In genomic region chr12:91805031-91805430, GRCh38 we compare ENCODE assay signal across 22 cellular contexts.
DNase-seq lines count a peak whose midpoint lies in the region; ATAC-seq, FAIRE-seq and TF ChIP-seq lines count a peak whose summit lies in the region.
"Had no signal": no experiment of that assay in that cellular context is flagged by ENCODE, and none has a peak within 500 bp of the region (broad histone marks: within the 10 kb centered on the region; RNA-seq: fewer than 3 reads in every experiment).

No MANE protein-coding gene starts in this region.

- peaks cover 6% of the 10 kb centered on the region for H3K79me1 ChIP-seq in trophoblast cell (ENCODE audit: low read length)

- no peak overlapping the region for H2BK12ac ChIP-seq in trophoblast cell (ENCODE audit: low read length)

- no peak for TF ChIP-seq CTCF in HCT116 (IDR thresholded peaks at IDR 0.05 in 2 of 3, conservative IDR thresholded peaks at IDR 0.05 in 1 of 3; ENCODE audit: borderline replicate concordance in 1 of 3, insufficient read depth in 1 of 3, low read depth in 2 of 3, low read length in 2 of 3)
- no peak for TF ChIP-seq CTCF in astrocyte (IDR thresholded peaks at IDR 0.05; ENCODE audit: insufficient read depth, low read depth, low read length)
- TF ChIP-seq CTCF in foreskin keratinocyte (conservative IDR thresholded peaks at IDR 0.05), result no peak
- no peak for TF ChIP-seq CTCF in psoas muscle (IDR thresholded peaks at IDR 0.05)

- H3K9ac ChIP-seq in HCT116 (ENCODE audit: low read length), result no peak overlapping the region
- no peak overlapping the region for H3K9ac ChIP-seq in astrocyte (ENCODE audit: low read length)
- H3K9ac ChIP-seq in trophoblast cell (ENCODE audit: low read length), result no peak overlapping the region
- H3K9ac ChIP-seq: BLaER1 had no signal

- FAIRE-seq in astrocyte (lab: Jason Lieb, UNC), result no peak
- FAIRE-seq: A204.1, G401.6, GM12892 had no signal

- H3K27me3 ChIP-seq in HCT116 (ENCODE audit: insufficient read depth, low read length) (no peaks in the 10 kb centered on the region), astrocyte (ENCODE audit: insufficient read depth, low read length) (no peaks in the 10 kb centered on the region), foreskin keratinocyte (no peaks in the 10 kb centered on the region), trophoblast cell (ENCODE audit: insufficient read depth, low read length) (no peaks in the 10 kb centered on the region), psoas muscle (ENCODE audit: insufficient read depth in 3 of 3, low read length in 2 of 3) (no peaks in the 10 kb centered on the region)
- H3K27me3 ChIP-seq: BLaER1 had no signal

- no peak overlapping the region for H3K27ac ChIP-seq in HCT116 (ENCODE audit: low read depth, low read length)
- peak overlapping the region; percentile 52 for H3K27ac ChIP-seq in astrocyte (ENCODE audit: low read depth, low read length)
- H3K27ac ChIP-seq in foreskin keratinocyte, result peak overlapping the region; percentile 39
- peak overlapping the region; percentile 60 for H3K27ac ChIP-seq in trophoblast cell (ENCODE audit: low read depth, low read length)
- H3K27ac ChIP-seq in psoas muscle, result no peak overlapping the region
- H3K27ac ChIP-seq: 22Rv1, BLaER1, C4-2B had no signal

- no peak overlapping the region for H3K18ac ChIP-seq in trophoblast cell (ENCODE audit: low read length)

- H3K4ac ChIP-seq in trophoblast cell (ENCODE audit: low read depth, low read length), result no peak overlapping the region

- no peaks in the 10 kb centered on the region for H4K20me1 ChIP-seq in HCT116 (ENCODE audit: insufficient read depth)
- no peaks in the 10 kb centered on the region for H4K20me1 ChIP-seq in astrocyte (ENCODE audit: insufficient read depth, low read length)
- H4K20me1 ChIP-seq: BLaER1 had no signal

- TF ChIP-seq POLR2A in HCT116 (IDR thresholded peaks at IDR 0.05; ENCODE audit: borderline replicate concordance, extremely low read depth, insufficient read depth, insufficient read length), result no peak

- H4K91ac ChIP-seq in trophoblast cell (ENCODE audit: low read depth, low read length), result peak overlapping the region; percentile 54

- H2AK5ac ChIP-seq in trophoblast cell (ENCODE audit: low read length), result no peak overlapping the region

- no peak overlapping the region for H2BK5ac ChIP-seq in trophoblast cell (ENCODE audit: low read depth, low read length, poor library complexity)

- no CpG with 5 or more reads among the region's 5 CpGs for WGBS in trophoblast cell (ENCODE audit: extremely low coverage, insufficient coverage, insufficient read length)
- 92 to 94% (median 92%) methylated on average over 5 of the region's 5 CpGs for WGBS in psoas muscle, 3 donors

- no peaks in the 10 kb centered on the region for H3K9me2 ChIP-seq in HCT116 (ENCODE audit: insufficient read depth)

- no TSS peak for BruUV-seq in HCT116 (replicated peaks; lab: Mats Ljungman, UMichigan)

- no peak for DNase-seq in HCT116 (ENCODE audit: low read depth, low spot score)
- DNase-seq in astrocyte (ENCODE audit: low read depth), result no peak
- DNase-seq in foreskin keratinocyte, result no peak
- DNase-seq in trophoblast cell, result no peak
- no peak for DNase-seq in cerebellar cortex (ENCODE audit: low spot score)
- DNase-seq in dedifferentiated amniotic fluid mesenchymal stem cell (ENCODE audit: extremely low spot score), result no peak
- DNase-seq in NCI-H2081 (lab: John Stamatoyannopoulos, UW), result no peak
- DNase-seq in psoas muscle, result no peak
- DNase-seq: Caco-2; CD4-positive, CD25-positive, alpha-beta regulatory T cell; CD8-positive, alpha-beta T cell; DMS153; DND-41; GOT3 had no signal

- H3K4me1 ChIP-seq in HCT116 (ENCODE audit: control insufficient read depth in 1 of 2, insufficient read depth in 2 of 2, low read length in 2 of 2), result peaks cover 7 to 19% of the 10 kb centered on the region in 2 experiments; a peak in 3 of 4 replicates
- peaks cover 12% of the 10 kb centered on the region for H3K4me1 ChIP-seq in astrocyte (ENCODE audit: insufficient read depth, low read length)
- peaks cover 6% of the 10 kb centered on the region for H3K4me1 ChIP-seq in foreskin keratinocyte
- H3K4me1 ChIP-seq in trophoblast cell (ENCODE audit: control insufficient read depth in 1 of 2, insufficient read depth in 2 of 2, low read length in 2 of 2), result peaks cover 6 to 8% of the 10 kb centered on the region in 2 experiments
- no peaks in the 10 kb centered on the region for H3K4me1 ChIP-seq in psoas muscle
- H3K4me1 ChIP-seq: BLaER1, Caco-2, HAP-1 had no signal

- no peak overlapping the region for H3K23ac ChIP-seq in trophoblast cell (ENCODE audit: low read length)

- H2AFZ ChIP-seq in HCT116 (ENCODE audit: low read depth, low read length, poor library complexity, severe bottlenecking) (no peak overlapping the region), astrocyte (ENCODE audit: low read depth, low read length) (no peak overlapping the region), trophoblast cell (ENCODE audit: insufficient read depth, low read length, poor library complexity) (no peak overlapping the region)

- H3K27ac Mint-ChIP-seq in astrocyte (ENCODE audit: unreplicated experiment), result no peak overlapping the region
- H3K27ac Mint-ChIP-seq: B cell; CD8-positive, alpha-beta T cell had no signal

- H3K9me3 ChIP-seq in HCT116 (ENCODE audit: control insufficient read depth in 1 of 2, insufficient read depth in 1 of 2, low read depth in 1 of 2, low read length in 2 of 2), result no peaks in the 10 kb centered on the region
- H3K9me3 ChIP-seq in astrocyte (ENCODE audit: insufficient read depth, low read depth, low read length), result no peaks in the 10 kb centered on the region
- no peaks in the 10 kb centered on the region for H3K9me3 ChIP-seq in trophoblast cell (ENCODE audit: insufficient read depth, low read depth, low read length)
- H3K9me3 ChIP-seq in psoas muscle, result peaks cover 5% of the 10 kb centered on the region
- H3K9me3 ChIP-seq: Caco-2 had no signal

- POLR2A ChIA-PET in HCT116 (lab: Charles Lee), result no interaction called here

- no peak overlapping the region for H3K14ac ChIP-seq in trophoblast cell (ENCODE audit: low read length)

- intact Hi-C loops in HCT116 (cut with micrococcal nuclease) (no loop called here), psoas muscle (cut with DNase I) (loop anchor here (10.0 kb wide), 2 partner anchors 420 to 440 kb away; no protein-coding TSS in a partner anchor)

- TF ChIP-seq RAD21 in HCT116 (IDR thresholded peaks at IDR 0.05; ENCODE audit: low read depth), result no peak

- H3K79me2 ChIP-seq in HCT116 (ENCODE audit: insufficient read depth, low read length) (no peaks in the 10 kb centered on the region), astrocyte (ENCODE audit: insufficient read depth, low read length) (no peaks in the 10 kb centered on the region), trophoblast cell (ENCODE audit: control insufficient read depth, insufficient read depth, low read length, poor library complexity) (no peaks in the 10 kb centered on the region)

- no peaks in the 10 kb centered on the region for H3K36me3 ChIP-seq in HCT116 (ENCODE audit: control insufficient read depth in 1 of 2, insufficient read depth in 2 of 2, low read length in 2 of 2)
- H3K36me3 ChIP-seq in astrocyte (ENCODE audit: insufficient read depth, low read length), result no peaks in the 10 kb centered on the region
- H3K36me3 ChIP-seq in trophoblast cell (ENCODE audit: control insufficient read depth in 1 of 2, insufficient read depth in 2 of 2, low read length in 2 of 2), result no peaks in the 10 kb centered on the region
- no peaks in the 10 kb centered on the region for H3K36me3 ChIP-seq in psoas muscle (ENCODE audit: insufficient read depth in 1 of 2, low read depth in 1 of 2)
- H3K36me3 ChIP-seq: BLaER1, HAP-1 had no signal

- H4K12ac ChIP-seq in trophoblast cell (ENCODE audit: low read depth, low read length), result no peak overlapping the region

- no peaks in the 10 kb centered on the region for H3K36me3 Mint-ChIP-seq in astrocyte (ENCODE audit: low read depth, unreplicated experiment)

- CTCF ChIA-PET in HCT116 (lab: Charles Lee), result no interaction called here

- no peaks in the 10 kb centered on the region for H3K4me1 Mint-ChIP-seq in astrocyte (ENCODE audit: low read depth, unreplicated experiment)
- H3K4me1 Mint-ChIP-seq: B cell had no signal

- H4K8ac ChIP-seq in trophoblast cell (ENCODE audit: low read depth, low read length), result peak overlapping the region; percentile 0

- H3K9me3 Mint-ChIP-seq in astrocyte (ENCODE audit: unreplicated experiment), result peaks cover 9% of the 10 kb centered on the region

- H3K27me3 Mint-ChIP-seq in astrocyte (ENCODE audit: low read depth, unreplicated experiment), result no peaks in the 10 kb centered on the region

- H3K4me3 ChIP-seq in HCT116 (replicated peaks in 1 of 2; ENCODE audit: low read depth in 1 of 2, low read length in 2 of 2) (peak overlapping the region in 1 of 2 experiments; percentile 15; a peak in 1 of 4 replicates), astrocyte (ENCODE audit: insufficient read depth, low read depth, low read length) (no peak overlapping the region), trophoblast cell (ENCODE audit: low read depth, low read length) (no peak overlapping the region), psoas muscle (no peak overlapping the region)
- H3K4me3 ChIP-seq: BLaER1, HAP-1 had no signal

- ATAC-seq in HCT116, result peak; percentile 37
- no peak for ATAC-seq in foreskin keratinocyte
- ATAC-seq in psoas muscle, result no peak
- ATAC-seq: CD8-positive, alpha-beta T cell had no signal

- peak overlapping the region; percentile 55 for H2BK120ac ChIP-seq in trophoblast cell (ENCODE audit: insufficient read depth, low read length, poor library complexity)

- no peak overlapping the region for H3K4me3 Mint-ChIP-seq in astrocyte (ENCODE audit: unreplicated experiment)
- H3K4me3 Mint-ChIP-seq: B cell; CD4-positive, CD25-positive, alpha-beta regulatory T cell; CD8-positive, alpha-beta T cell had no signal

- RAD21 ChIA-PET in HCT116 (lab: Charles Lee; ENCODE audit: low non-redundant PET in 1 of 2, low total read pairs in 2 of 2, uncharacterized antibody in 2 of 2, unreplicated experiment in 2 of 2), result no interaction called here

- peak overlapping the region; percentile 67 for H3K4me2 ChIP-seq in HCT116 (ENCODE audit: low read length)
- peak overlapping the region; percentile 68 for H3K4me2 ChIP-seq in astrocyte (ENCODE audit: low read length)
- no peak overlapping the region for H3K4me2 ChIP-seq in trophoblast cell (ENCODE audit: low read length)
- H3K4me2 ChIP-seq: BLaER1 had no signal

TF ChIP-seq in HCT116, 20 proteins besides CTCF, POLR2A, EP300 and RAD21 (continues in another document):
- no peak for TF ChIP-seq CBX3 (IDR thresholded peaks at IDR 0.05; ENCODE audit: low read depth)
- no peak for TF ChIP-seq FOSL1 (IDR thresholded peaks at IDR 0.05; ENCODE audit: low read depth)

Comparison
In these comparisons a context has a peak if more than half of its experiments do, and no peak if none do; other contexts are left out.
1. H3K27ac ChIP-seq: peak in astrocyte (single experiment), foreskin keratinocyte (single experiment) and trophoblast cell (single experiment); none in HCT116 (single experiment) and psoas muscle (single experiment).